10 cellular contexts compared by ENCODE assay signal in genomic region chr3:44974406-44974805, GRCh38. TPM values are rescaled to one million over a fixed set of nuclear protein-coding genes. Genes with fewer than 3 reads are reported as not detected.
A peak's percentile ranks its signal among the peaks of the same experiment; 100 is the strongest.
DNase-seq lines count a peak whose midpoint lies in the region; TF ChIP-seq lines count a peak whose summit lies in the region.
"Had no signal": no experiment of that assay in that cellular context is flagged by ENCODE, and none has a peak within 500 bp of the region (broad histone marks: within the 10 kb centered on the region; RNA-seq: fewer than 3 reads in every experiment).

No MANE protein-coding gene starts in this region.

- DNase-seq in Caco-2 (no peak), NCI-H69 (lab: John Stamatoyannopoulos, UW) (peak; percentile 19), nephron progenitor cell (no peak), ecto neural progenitor cell (ENCODE audit: low spot score) (no peak), NCI-H774 (lab: John Stamatoyannopoulos, UW) (no peak), medulla oblongata (ENCODE audit: extremely low spot score) (no peak)
- DNase-seq in effector memory CD4-positive, alpha-beta T cell, result no peak
- no peak for DNase-seq in central memory CD4-positive, alpha-beta T cell
- DNase-seq: activated effector memory CD4-positive, alpha-beta T cell treated with Interleukin-2 at 50 U/mL for 16 hours; NK-92 treated with Interleukin-12 subunit alpha and Interleukin-12 subunit beta, amount 100 ng/mL, for 24 hours had no signal

- no TSS peak for BruUV-seq in Caco-2 (replicated peaks; lab: Mats Ljungman, UMichigan)

- CTCF ChIA-PET in Caco-2 (lab: Charles Lee), result no interaction called here

- intact Hi-C loops in Caco-2 (cut with micrococcal nuclease; ENCODE audit: unreplicated experiment), result no loop called here

- peak overlapping the region; percentile 99 for H3K4me3 Mint-ChIP-seq in Caco-2 (ENCODE audit: unreplicated experiment)
- peak overlapping the region; percentile 99 for H3K4me3 Mint-ChIP-seq in nephron progenitor cell

- H3K27ac ChIP-seq in effector memory CD4-positive, alpha-beta T cell (ENCODE audit: insufficient read depth, low read length, poor library complexity, severe bottlenecking), result no peak overlapping the region

- POLR2A ChIA-PET in Caco-2 (lab: Charles Lee), result interaction anchor here (0.6 kb wide), 1 partner anchor 39 kb away, joined by 3 read pairs; no protein-coding TSS in a partner anchor

- H3K27ac Mint-ChIP-seq in Caco-2 (ENCODE audit: unreplicated experiment) (peak overlapping the region; percentile 98), nephron progenitor cell (peak overlapping the region; percentile 97)

- peaks cover 35% of the 10 kb centered on the region for H3K4me1 ChIP-seq in Caco-2
- H3K4me1 ChIP-seq in effector memory CD4-positive, alpha-beta T cell (ENCODE audit: control insufficient read depth, insufficient read depth, low read length, poor library complexity, severe bottlenecking), result peaks cover 9% of the 10 kb centered on the region

- TF ChIP-seq CTCF in Caco-2 (IDR thresholded peaks at IDR 0.05; ENCODE audit: insufficient read depth in 1 of 2, low read depth in 1 of 2, low read length in 1 of 2, severe bottlenecking in 1 of 2, unreplicated experiment in 1 of 2) (no peak), nephron progenitor cell (IDR thresholded peaks at IDR 0.05) (no peak)

- no peaks in the 10 kb centered on the region for H3K27me3 ChIP-seq in Caco-2 (replicated peaks; ENCODE audit: control insufficient read depth, insufficient read depth, low read length)
- H3K27me3 ChIP-seq in effector memory CD4-positive, alpha-beta T cell (replicated peaks; ENCODE audit: control insufficient read depth, insufficient read depth, low read length, poor library complexity, severe bottlenecking), result no peaks in the 10 kb centered on the region

- H3K9me3 ChIP-seq in Caco-2, result no peaks in the 10 kb centered on the region
- no peaks in the 10 kb centered on the region for H3K9me3 ChIP-seq in effector memory CD4-positive, alpha-beta T cell (ENCODE audit: control insufficient read depth, low read length)

- no peaks in the 10 kb centered on the region for H3K9me3 Mint-ChIP-seq in Caco-2 (ENCODE audit: unreplicated experiment)
- no peaks in the 10 kb centered on the region for H3K9me3 Mint-ChIP-seq in nephron progenitor cell

- H3K4me1 Mint-ChIP-seq in Caco-2 (ENCODE audit: low read depth, unreplicated experiment) (peaks cover 25% of the 10 kb centered on the region), nephron progenitor cell (peaks cover 47% of the 10 kb centered on the region)

- H3K36me3 Mint-ChIP-seq in Caco-2 (ENCODE audit: insufficient read depth, unreplicated experiment) (peaks cover 15% of the 10 kb centered on the region), nephron progenitor cell (ENCODE audit: low read depth) (no peaks in the 10 kb centered on the region)

- H3K36me3 ChIP-seq in Caco-2 (ENCODE audit: control insufficient read depth, insufficient read depth, low read length), result no peaks in the 10 kb centered on the region
- no peaks in the 10 kb centered on the region for H3K36me3 ChIP-seq in effector memory CD4-positive, alpha-beta T cell (ENCODE audit: control insufficient read depth, insufficient read depth, low read length)

- H3K27me3 Mint-ChIP-seq in Caco-2 (ENCODE audit: insufficient read depth, unreplicated experiment), result no peaks in the 10 kb centered on the region
- no peaks in the 10 kb centered on the region for H3K27me3 Mint-ChIP-seq in nephron progenitor cell (ENCODE audit: low read depth, poor library complexity)

- peak overlapping the region; percentile 89 for H3K4me3 ChIP-seq in Caco-2 (ENCODE audit: low read depth, low read length)
- H3K4me3 ChIP-seq in effector memory CD4-positive, alpha-beta T cell (ENCODE audit: insufficient read depth, low read depth, low read length, poor library complexity, severe bottlenecking), result peak overlapping the region; percentile 98

RNA-seq across cellular contexts. Expression of gene ZDHHC3, which starts 1.6 kb away (rescaled TPM):
- total RNA-seq in Caco-2 (2022), result 68.4 and 71.3 TPM in 2 replicates

RNA-seq across cellular contexts. Expression of gene EXOSC7, which starts 1.6 kb away (rescaled TPM):
- 70.9 and 73.8 TPM in 2 replicates for total RNA-seq in Caco-2 (2022)

RNA-seq across cellular contexts. Expression of gene CLEC3B, which starts 51.7 kb away (rescaled TPM):
- total RNA-seq in Caco-2 (2022), result 1.1 TPM in 1 of 2 replicates, not detected in the other
